21 cellular contexts compared by ENCODE assay signal in the genomic region with DNA sequence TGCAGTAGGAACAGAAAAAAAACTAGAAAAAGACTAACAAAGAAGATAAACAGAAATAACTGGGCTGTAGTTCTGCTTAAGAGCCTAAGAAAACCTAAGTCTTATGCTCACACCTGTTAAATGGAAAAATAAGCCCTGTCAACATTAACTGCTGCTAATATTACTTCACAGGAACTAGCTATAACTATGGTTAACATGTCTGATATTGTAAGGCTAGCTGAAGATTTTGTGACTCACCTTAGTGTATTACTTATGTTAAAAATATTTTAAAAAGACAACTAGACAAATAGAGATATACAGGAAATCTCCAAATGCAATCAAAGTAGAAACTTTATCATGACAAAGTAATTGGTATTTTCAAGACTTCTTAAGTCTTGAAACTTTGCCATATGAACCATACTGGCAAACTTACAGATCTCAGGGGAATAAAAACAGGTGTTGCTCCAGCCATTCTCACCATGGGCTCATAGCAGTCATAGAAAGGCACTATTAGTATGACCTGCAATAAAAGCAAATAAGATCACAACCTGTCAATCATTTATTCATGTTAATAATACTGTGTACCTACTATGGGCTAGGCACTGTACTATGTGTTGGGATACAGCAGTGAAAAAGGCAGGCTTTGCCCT.
"Had no signal": no experiment of that assay in that cellular context is flagged by ENCODE, and none has a peak within 500 bp of the region (broad histone marks: within the 10 kb centered on the region; RNA-seq: fewer than 3 reads in every experiment).

No MANE protein-coding gene starts in this region.

- H3K9me3 Mint-ChIP-seq: naive thymus-derived CD8-positive, alpha-beta T cell; neural crest cell; type B pancreatic cell had no signal

- H3K27me3 ChIP-seq: esophagus squamous epithelium, hepatocyte, right atrium auricular region, sigmoid colon, suprapubic skin, thyroid gland had no signal

- H2AFZ ChIP-seq: hepatocyte had no signal

- H3K79me2 ChIP-seq: hepatocyte had no signal

- H3K4me3 ChIP-seq: coronary artery, esophagus squamous epithelium, hepatocyte, right atrium auricular region, sigmoid colon, suprapubic skin, thyroid gland had no signal

- ATAC-seq: left cardiac atrium; left ventricle myocardium superior; naive thymus-derived CD8-positive, alpha-beta T cell had no signal

- H3K27ac ChIP-seq: coronary artery, esophagus squamous epithelium, hepatocyte, right atrium auricular region, sigmoid colon, suprapubic skin, thyroid gland had no signal

- DNase-seq: effector CD8-positive, alpha-beta T cell; esophagus squamous epithelium; foreskin fibroblast; kidney; left cardiac atrium; left ventricle myocardium superior; naive thymus-derived CD8-positive, alpha-beta T cell; sigmoid colon; small intestine; stimulated activated CD4-positive, alpha-beta T cell treated with anti-CD3 and anti-CD28 coated beads, Interleukin-12 subunit alpha, Interleukin-12 subunit beta, amount 100 ng/mL, for 4 hours; stimulated activated CD4-positive, alpha-beta T cell treated with anti-CD3 and anti-CD28 coated beads, Interleukin-2, amount 100 ng/mL, for 48 hours; stimulated activated naive CD8-positive, alpha-beta T cell treated with anti-CD3 and anti-CD28 coated beads, Interleukin-15, Interleukin-2, amounts not matched to agents 100 U/mL and 50 U/mL, for 24 hours; thyroid gland had no signal

- H3K4me1 Mint-ChIP-seq: neural crest cell had no signal

- H3K9me3 ChIP-seq: esophagus squamous epithelium, right atrium auricular region, sigmoid colon, suprapubic skin, thyroid gland had no signal

- H3K4me1 ChIP-seq: esophagus squamous epithelium, right atrium auricular region, sigmoid colon, suprapubic skin, thyroid gland had no signal

- H3K4me2 ChIP-seq: hepatocyte had no signal

- H3K27me3 Mint-ChIP-seq: naive thymus-derived CD8-positive, alpha-beta T cell; type B pancreatic cell had no signal

- H3K27ac Mint-ChIP-seq: naive thymus-derived CD8-positive, alpha-beta T cell; type B pancreatic cell had no signal

- FAIRE-seq: endometrium, kidney, small intestine, urothelium cell line had no signal

- H3K4me3 Mint-ChIP-seq: naive thymus-derived CD8-positive, alpha-beta T cell; neural crest cell; type B pancreatic cell had no signal
